ENCODE assay signal across 26 cellular contexts in the genomic region with DNA sequence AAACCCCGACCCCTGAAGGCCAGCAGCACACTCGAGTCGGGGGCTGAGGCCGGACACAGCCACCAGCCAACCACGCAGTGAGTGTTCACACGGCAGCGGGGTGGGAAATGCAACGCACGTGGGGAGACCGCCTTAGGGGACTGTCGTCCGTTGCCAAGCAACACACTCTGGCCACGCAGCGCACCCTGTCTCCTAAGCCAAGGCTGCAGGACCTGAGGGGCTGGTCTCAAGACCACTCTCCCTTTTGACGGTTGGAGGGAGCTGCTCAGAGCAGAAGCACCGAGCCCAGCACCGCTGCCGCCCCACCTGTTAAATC.
"Had no signal": no experiment of that assay in that cellular context is flagged by ENCODE, and none has a peak within 500 bp of the region (broad histone marks: within the 10 kb centered on the region; RNA-seq: fewer than 3 reads in every experiment).

No MANE protein-coding gene starts in this region.

- H3K9me3 ChIP-seq: breast epithelium, MG63, Peyer's patch had no signal

- H3K4me3 ChIP-seq: breast epithelium, MG63, Peyer's patch, SK-N-MC had no signal

- DNase-seq: activated CD4-positive, alpha-beta T cell treated with anti-CD3 and anti-CD28 coated beads for 4 hours; activated CD8-positive, alpha-beta memory T cell treated with anti-CD3 and anti-CD28 coated beads, Interleukin-2, amount 10 ng/mL, durations not matched to agents 7 days and 5 days; activated effector memory CD4-positive, alpha-beta T cell treated with Interleukin-2 at 50 U/mL for 16 hours; activated naive CD4-positive, alpha-beta T cell; activated T-cell treated with anti-CD3 and anti-CD28 coated beads, Interleukin-2, amount 50 U/mL, for 24 hours; aorta; MG63; MV-4-11; NCI-H1417 treated with DMSO at 0.1 percent for 48 hours; NCI-H1694; NCI-H2171 treated with DMSO at 0.1 percent for 48 hours; NCI-H226; NCI-H510A; NCI-H526 treated with DMSO at 0.1 percent for 48 hours; NK-92 treated with Interleukin-12 subunit alpha and Interleukin-12 subunit beta, amount 100 ng/mL, for 24 hours; OCI-M1; Peyer's patch; T-cell; T-helper 2 cell; T1000 had no signal

- H3K27ac Mint-ChIP-seq: activated CD8-positive, alpha-beta memory T cell treated with anti-CD3 and anti-CD28 coated beads, Interleukin-2, amount 10 ng/mL, durations not matched to agents 7 days and 5 days; activated naive CD4-positive, alpha-beta T cell treated with anti-CD3 and anti-CD28 coated beads, Interleukin-2, amount 50 U/mL, for 24 hours; activated T-cell treated with anti-CD3 and anti-CD28 coated beads, Interleukin-2, amount 50 U/mL, for 24 hours; activated T-helper 1 cell treated with anti-CD3 and anti-CD28 coated beads, Interleukin-12 subunit alpha, Interleukin-12 subunit beta, Interleukin-2, Interleukin-4 antibody, amounts not matched to agents 30 ng/mL and 10 ng/mL and 1 ng/mL, durations not matched to agents 14 hours and 24 hours and 36 hours; T-cell had no signal

- H3K4me3 Mint-ChIP-seq: activated CD8-positive, alpha-beta memory T cell treated with anti-CD3 and anti-CD28 coated beads, Interleukin-2, amount 10 ng/mL, durations not matched to agents 7 days and 5 days; activated naive CD4-positive, alpha-beta T cell treated with anti-CD3 and anti-CD28 coated beads, Interleukin-2, amount 50 U/mL, for 24 hours; activated T-cell treated with anti-CD3 and anti-CD28 coated beads, Interleukin-2, amount 50 U/mL, for 24 hours; activated T-helper 1 cell treated with anti-CD3 and anti-CD28 coated beads, Interleukin-12 subunit alpha, Interleukin-12 subunit beta, Interleukin-2, Interleukin-4 antibody, amounts not matched to agents 30 ng/mL and 10 ng/mL and 1 ng/mL, durations not matched to agents 14 hours and 24 hours and 36 hours; central memory CD8-positive, alpha-beta T cell; T-cell had no signal

- H3K27ac ChIP-seq: breast epithelium, Peyer's patch, SK-N-MC, VCaP had no signal

- H3K27me3 ChIP-seq: breast epithelium, MG63, Peyer's patch had no signal

- H3K4me1 ChIP-seq: breast epithelium, Peyer's patch had no signal

- H3K27me3 Mint-ChIP-seq: activated naive CD4-positive, alpha-beta T cell treated with anti-CD3 and anti-CD28 coated beads, Interleukin-2, amount 50 U/mL, for 24 hours; activated T-cell treated with anti-CD3 and anti-CD28 coated beads, Interleukin-2, amount 50 U/mL, for 24 hours; central memory CD8-positive, alpha-beta T cell; T-cell had no signal

- ATAC-seq: activated CD8-positive, alpha-beta memory T cell treated with anti-CD3 and anti-CD28 coated beads, Interleukin-2, amount 10 ng/mL, durations not matched to agents 7 days and 5 days had no signal
